In the genomic region with DNA sequence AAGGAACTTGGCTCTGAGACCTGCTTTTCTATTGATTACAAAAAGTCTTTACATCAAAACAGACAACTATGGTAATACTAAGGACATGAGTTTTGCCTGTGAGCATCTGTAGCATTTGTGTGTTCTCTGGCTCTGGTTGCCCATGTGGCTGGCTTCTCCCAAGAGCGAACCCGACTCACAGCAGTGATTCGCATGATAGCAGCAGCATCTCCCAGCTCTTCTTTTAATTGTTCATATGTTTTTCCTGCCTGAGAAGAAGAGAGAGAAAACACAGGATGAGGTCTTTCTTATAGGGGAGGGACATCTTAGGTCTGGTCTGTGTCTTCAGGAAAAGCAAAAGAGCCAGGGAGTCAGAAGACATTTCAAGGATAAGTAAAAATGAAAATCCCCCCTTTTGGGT, we compare ENCODE assay signal across 16 cellular contexts. TPM values are rescaled to one million over a fixed set of nuclear protein-coding genes. Genes with fewer than 3 reads are reported as not detected.
A peak's percentile ranks its signal among the peaks of the same experiment; 100 is the strongest.
DNase-seq lines count a peak whose midpoint lies in the region; TF ChIP-seq lines count a peak whose summit lies in the region.
"Had no signal": no experiment of that assay in that cellular context is flagged by ENCODE, and none has a peak within 500 bp of the region (broad histone marks: within the 10 kb centered on the region; RNA-seq: fewer than 3 reads in every experiment).

No MANE protein-coding gene starts in this region.

- in situ Hi-C loops in GM23248 (cut with MboI), result no loop called here

- H2BK15ac ChIP-seq in mesenchymal stem cell (ENCODE audit: low read depth, poor library complexity, severe bottlenecking), result no peak overlapping the region

- H3K9me2 ChIP-seq in GM23248 (ENCODE audit: insufficient read depth), result no peaks in the 10 kb centered on the region

- CTCF ChIA-PET in activated naive CD4-positive, alpha-beta T cell treated with anti-CD3 and anti-CD28 coated beads, Interleukin-2, amount 10 ng/mL, durations not matched to agents 7 days and 5 days (lab: Charles Lee), result interaction anchor here (1.0 to 7.9 kb wide), 4 partner anchors 15 to 101 kb away, joined by 3 to 147 read pairs (median 8); partner anchors contain the start of gene TSFM

- H3K4ac ChIP-seq in mesenchymal stem cell (ENCODE audit: low read depth in 1 of 2, low read length in 2 of 2), result no peak overlapping the region

- intact Hi-C loops in adrenal gland (cut with DNase I), result no loop called here

- no peak overlapping the region for H2BK5ac ChIP-seq in mesenchymal stem cell (ENCODE audit: low read depth, low read length, poor library complexity, severe bottlenecking)

- H3K14ac ChIP-seq in mesenchymal stem cell (ENCODE audit: low read length in 2 of 2), result no peak overlapping the region

- H3K4me1 ChIP-seq in GM23248 (ENCODE audit: insufficient read depth) (no peaks in the 10 kb centered on the region; the same call in 1 of the 2 replicates), mesenchymal stem cell (ENCODE audit: control insufficient read depth, insufficient read depth, low read depth, low read length) (peaks cover 2% of the 10 kb centered on the region), adrenal gland (replicated peaks in 1 of 2) (no peaks in the 10 kb centered on the region)
- H3K4me1 ChIP-seq: A549, Caco-2 had no signal

- H4K20me1 ChIP-seq in GM23248 (ENCODE audit: insufficient read depth), result no peaks in the 10 kb centered on the region

- H3K9me3 ChIP-seq in GM23248 (ENCODE audit: low read depth), result no peaks in the 10 kb centered on the region
- no peaks in the 10 kb centered on the region for H3K9me3 ChIP-seq in mesenchymal stem cell (ENCODE audit: control insufficient read depth, low read length)
- H3K9me3 ChIP-seq in adrenal gland (replicated peaks in 1 of 3), result no peaks in the 10 kb centered on the region
- H3K9me3 ChIP-seq: A549, Caco-2 had no signal

- H2AFZ ChIP-seq in GM23248 (no peak overlapping the region), mesenchymal stem cell (ENCODE audit: low read depth, low read length) (no peak overlapping the region)
- H2AFZ ChIP-seq: GM23338 had no signal

- H3K79me2 ChIP-seq in GM23248 (ENCODE audit: insufficient read depth), result peaks cover 9% of the 10 kb centered on the region

- H2BK120ac ChIP-seq in mesenchymal stem cell (ENCODE audit: low read depth, low read length), result no peak overlapping the region

- H3K9me3 Mint-ChIP-seq in T-helper 1 cell treated with Interleukin-12 subunit alpha and Interleukin-12 subunit beta and Interleukin-4 antibody, amounts not matched to agents 30 μg/mL and 1 μg/mL, for 36 hours, result no peaks in the 10 kb centered on the region
- no peaks in the 10 kb centered on the region for H3K9me3 Mint-ChIP-seq in activated naive CD4-positive, alpha-beta T cell treated with anti-CD3 and anti-CD28 coated beads, Interleukin-2, amount 10 ng/mL, durations not matched to agents 7 days and 5 days
- H3K9me3 Mint-ChIP-seq: CD4-positive, alpha-beta T cell; GM23338 had no signal

- TF ChIP-seq CTCF in adrenal gland (IDR thresholded peaks at IDR 0.05), result no peak

- peaks cover 40% of the 10 kb centered on the region for H3F3A ChIP-seq in GM23248 (ENCODE audit: insufficient read depth)

- H3K9ac ChIP-seq in GM23248 (no peak overlapping the region), mesenchymal stem cell (ENCODE audit: low read length) (peak overlapping the region; percentile 25)

- H2BK12ac ChIP-seq in mesenchymal stem cell (ENCODE audit: low read length in 2 of 2), result no peak overlapping the region

- H3K4me2 ChIP-seq in GM23248 (ENCODE audit: unreplicated experiment), result no peak overlapping the region
- H3K4me2 ChIP-seq in mesenchymal stem cell (ENCODE audit: low read length, poor library complexity, severe bottlenecking), result no peak overlapping the region
- H3K4me2 ChIP-seq: A549, GM23338 had no signal

- H3K4me1 Mint-ChIP-seq in T-helper 1 cell treated with Interleukin-12 subunit alpha and Interleukin-12 subunit beta and Interleukin-4 antibody, amounts not matched to agents 30 μg/mL and 1 μg/mL, for 36 hours (ENCODE audit: low read depth), result no peaks in the 10 kb centered on the region
- H3K4me1 Mint-ChIP-seq in activated naive CD4-positive, alpha-beta T cell treated with anti-CD3 and anti-CD28 coated beads, Interleukin-2, amount 10 ng/mL, durations not matched to agents 7 days and 5 days, result no peaks in the 10 kb centered on the region
- H3K4me1 Mint-ChIP-seq: GM23338 had no signal

- no peak for TF ChIP-seq POLR2A in adrenal gland (IDR thresholded peaks at IDR 0.05)

- H3K36me3 ChIP-seq in GM23248 (ENCODE audit: low read depth) (peaks cover 61% of the 10 kb centered on the region), mesenchymal stem cell (ENCODE audit: control insufficient read depth in 1 of 2, insufficient read depth in 2 of 2, low read depth in 1 of 2, low read length in 2 of 2) (peaks cover 17 to 82% of the 10 kb centered on the region in 2 experiments), adrenal gland (replicated peaks in 1 of 2) (peaks cover 0 to 96% of the 10 kb centered on the region in 2 donors)

- no peak overlapping the region for H4K91ac ChIP-seq in mesenchymal stem cell (ENCODE audit: low read length)

- H3K27me3 Mint-ChIP-seq in T-helper 1 cell treated with Interleukin-12 subunit alpha and Interleukin-12 subunit beta and Interleukin-4 antibody, amounts not matched to agents 30 μg/mL and 1 μg/mL, for 36 hours (ENCODE audit: low read depth), result no peaks in the 10 kb centered on the region
- no peaks in the 10 kb centered on the region for H3K27me3 Mint-ChIP-seq in activated naive CD4-positive, alpha-beta T cell treated with anti-CD3 and anti-CD28 coated beads, Interleukin-2, amount 10 ng/mL, durations not matched to agents 7 days and 5 days
- H3K27me3 Mint-ChIP-seq: CD4-positive, alpha-beta T cell had no signal

- DNase-seq in T-helper 1 cell, result no peak
- no peak for DNase-seq in activated naive CD4-positive, alpha-beta T cell treated with anti-CD3 and anti-CD28 coated beads, Interleukin-2, amount 10 ng/mL, durations not matched to agents 7 days and 5 days
- no peak for DNase-seq in activated naive CD4-positive, alpha-beta T cell treated with Interleukin-2 at 50 U/mL for 16 hours
- DNase-seq in GM23248, result peak; percentile 12
- DNase-seq in mesenchymal stem cell, result no peak
- no peak for DNase-seq in adrenal gland
- DNase-seq in NCI-H146 treated with DMSO at 0.1 percent for 48 hours (lab: John Stamatoyannopoulos, UW; ENCODE audit: unreplicated experiment), result no peak
- DNase-seq: AML-193; Caco-2; CD4-positive, alpha-beta T cell; HCEC 1CT had no signal

- H3K27ac ChIP-seq in GM23248 (no peak overlapping the region), mesenchymal stem cell (ENCODE audit: low read length, poor library complexity, severe bottlenecking) (no peak overlapping the region), adrenal gland (no peak overlapping the region)
- H3K27ac ChIP-seq: 22Rv1, A549, C4-2B had no signal

- 97 to 100% methylated on average over 3 of the region's 3 CpGs for WGBS in GM23248 (ENCODE audit: low coverage in 1 of 2, low lambda C conversion rate in 2 of 2, missing lambda C conversion rate in 2 of 2), 2 experiments
- 100% methylated on average over 2 of the region's 3 CpGs for WGBS in mesenchymal stem cell
- 88 to 97% (median 95%) methylated on average over 3 of the region's 3 CpGs for WGBS in adrenal gland, 4 donors

- H4K8ac ChIP-seq in mesenchymal stem cell (ENCODE audit: low read length), result no peak overlapping the region

- H3K4me3 ChIP-seq in GM23248 (no peak overlapping the region), mesenchymal stem cell (ENCODE audit: insufficient read depth in 1 of 2, low read depth in 1 of 2, low read length in 2 of 2) (no peak overlapping the region), adrenal gland (no peak overlapping the region)
- H3K4me3 ChIP-seq: A549, GM23338 had no signal

- no peaks in the 10 kb centered on the region for H3K27me3 ChIP-seq in GM23248 (replicated peaks; ENCODE audit: insufficient read depth)
- no peaks in the 10 kb centered on the region for H3K27me3 ChIP-seq in mesenchymal stem cell (ENCODE audit: control insufficient read depth in 1 of 2, insufficient read depth in 1 of 2, low read length in 2 of 2)
- no peaks in the 10 kb centered on the region for H3K27me3 ChIP-seq in adrenal gland

- H3K18ac ChIP-seq in mesenchymal stem cell (ENCODE audit: low read depth in 1 of 2, low read length in 2 of 2), result no peak overlapping the region

- no peak overlapping the region for H2AK5ac ChIP-seq in mesenchymal stem cell (ENCODE audit: low read length, severe bottlenecking)

- H3K36me3 Mint-ChIP-seq in T-helper 1 cell treated with Interleukin-12 subunit alpha and Interleukin-12 subunit beta and Interleukin-4 antibody, amounts not matched to agents 30 μg/mL and 1 μg/mL, for 36 hours (ENCODE audit: low read depth), result peaks cover 28% of the 10 kb centered on the region
- peaks cover 33% of the 10 kb centered on the region for H3K36me3 Mint-ChIP-seq in activated naive CD4-positive, alpha-beta T cell treated with anti-CD3 and anti-CD28 coated beads, Interleukin-2, amount 10 ng/mL, durations not matched to agents 7 days and 5 days

- no peak overlapping the region for H3K4me3 Mint-ChIP-seq in T-helper 1 cell treated with Interleukin-12 subunit alpha and Interleukin-12 subunit beta and Interleukin-4 antibody, amounts not matched to agents 30 μg/mL and 1 μg/mL, for 36 hours
- H3K4me3 Mint-ChIP-seq in activated naive CD4-positive, alpha-beta T cell treated with anti-CD3 and anti-CD28 coated beads, Interleukin-2, amount 10 ng/mL, durations not matched to agents 7 days and 5 days, result no peak overlapping the region
- H3K4me3 Mint-ChIP-seq: CD4-positive, alpha-beta T cell; GM23338 had no signal

- H3K27ac Mint-ChIP-seq in T-helper 1 cell treated with Interleukin-12 subunit alpha and Interleukin-12 subunit beta and Interleukin-4 antibody, amounts not matched to agents 30 μg/mL and 1 μg/mL, for 36 hours, result peak overlapping the region; percentile 17
- H3K27ac Mint-ChIP-seq in activated naive CD4-positive, alpha-beta T cell treated with anti-CD3 and anti-CD28 coated beads, Interleukin-2, amount 10 ng/mL, durations not matched to agents 7 days and 5 days, result peak overlapping the region; percentile 34
- H3K27ac Mint-ChIP-seq: CD4-positive, alpha-beta T cell; GM23338 had no signal

- H3K23ac ChIP-seq in mesenchymal stem cell (ENCODE audit: low read length in 2 of 2), result no peak overlapping the region

- H3K79me1 ChIP-seq in mesenchymal stem cell (replicated peaks; ENCODE audit: low read length, poor library complexity, severe bottlenecking), result peaks cover 6% of the 10 kb centered on the region

RNA-seq across cellular contexts. Expression of gene AVIL, which starts 17.6 kb away (rescaled TPM):
- 1.4 and 3.4 TPM in 2 replicates for total RNA-seq in GM23248 (2014; rRNA removed; shearing (Covaris generic))
- polyA plus RNA-seq in GM23248 (2016; fragmentation: Nextera tagmentation; extraction: Ambion mirVana) (1.9 and 2.4 TPM in 2 replicates), adrenal gland (10 to 100 TPM in 2 of 3 donors, 1 to 10 TPM in 1; 5.0 to 32.6 (median 27.9) TPM)
- 1.6 TPM for polyA plus RNA-seq in mesenchymal stem cell (2013, experiment 1 of 2)
- polyA plus RNA-seq in mesenchymal stem cell (2013, experiment 2 of 2), result 1.8 TPM
- 1 to 10 TPM; 1.5 to 9.0 (median 3.9) TPM for total RNA-seq in adrenal gland

RNA-seq across cellular contexts. Expression of gene TSFM, which starts 18.4 kb away (rescaled TPM):
- 13.0 and 37.9 TPM in 2 replicates for total RNA-seq in GM23248 (2014; rRNA removed; shearing (Covaris generic))
- 36.1 and 42.2 TPM in 2 replicates for polyA plus RNA-seq in GM23248 (2016; fragmentation: Nextera tagmentation; extraction: Ambion mirVana)
- polyA plus RNA-seq in mesenchymal stem cell (2013, experiment 1 of 2), result 24.5 TPM
- polyA plus RNA-seq in mesenchymal stem cell (2013, experiment 2 of 2), result 25.4 TPM
- 100 to 1,000 TPM in 2 of 8 donors, 10 to 100 TPM in 6; 40.4 to 107 (median 69.5) TPM for total RNA-seq in adrenal gland
- polyA plus RNA-seq in adrenal gland, result 10 to 100 TPM; 31.5 to 82.6 (median 62.5) TPM

RNA-seq across cellular contexts. Expression of gene EEF1AKMT3, which starts 28.6 kb away (rescaled TPM):
- 7.0 and 12.4 TPM in 2 replicates for total RNA-seq in GM23248 (2014; rRNA removed; shearing (Covaris generic))
- 15.0 and 15.7 TPM in 2 replicates for polyA plus RNA-seq in GM23248 (2016; fragmentation: Nextera tagmentation; extraction: Ambion mirVana)
- polyA plus RNA-seq in mesenchymal stem cell (2013, experiment 1 of 2), result 6.7 TPM
- polyA plus RNA-seq in mesenchymal stem cell (2013, experiment 2 of 2), result 6.8 TPM
- total RNA-seq in adrenal gland, result 10 to 100 TPM in 5 of 8 donors, 1 to 10 TPM in 3; 4.4 to 35.9 (median 13.1) TPM
- 1 to 10 TPM; 2.4 to 9.9 (median 3.4) TPM for polyA plus RNA-seq in adrenal gland

RNA-seq across cellular contexts. Expression of gene METTL1, which starts 29.1 kb away (rescaled TPM):
- total RNA-seq in GM23248 (2014; rRNA removed; shearing (Covaris generic)), result 3.7 and 7.3 TPM in 2 replicates
- 29.8 and 33.2 TPM in 2 replicates for polyA plus RNA-seq in GM23248 (2016; fragmentation: Nextera tagmentation; extraction: Ambion mirVana)
- polyA plus RNA-seq in mesenchymal stem cell (2013, experiment 1 of 2), result 8.6 TPM
- polyA plus RNA-seq in mesenchymal stem cell (2013, experiment 2 of 2), result 10.3 TPM
- 10 to 100 TPM in 7 of 8 donors, 1 to 10 TPM in 1; 4.7 to 56.8 (median 18.9) TPM for total RNA-seq in adrenal gland
- 10 to 100 TPM; 53.4 to 87.8 (median 62.6) TPM for polyA plus RNA-seq in adrenal gland

RNA-seq across cellular contexts. Expression of gene CYP27B1, which starts 34.1 kb away (rescaled TPM):
- total RNA-seq in GM23248 (2014; rRNA removed; shearing (Covaris generic)), result 0.86 and 1.0 TPM in 2 replicates
- polyA plus RNA-seq in GM23248 (2016; fragmentation: Nextera tagmentation; extraction: Ambion mirVana) (0.42 and 0.78 TPM in 2 replicates), adrenal gland (1 to 10 TPM; 2.5 to 3.8 (median 3.5) TPM)
- 0.32 TPM for polyA plus RNA-seq in mesenchymal stem cell (2013, experiment 1 of 2)
- polyA plus RNA-seq in mesenchymal stem cell (2013, experiment 2 of 2), result 0.29 TPM
- 10 to 100 TPM in 1 of 8 donors, 1 to 10 TPM in 6, under 1 TPM in 1; 0.48 to 10.4 (median 3.1) TPM for total RNA-seq in adrenal gland
